Comparison of ENCODE assay signal across 8 cellular contexts in the genomic region with DNA sequence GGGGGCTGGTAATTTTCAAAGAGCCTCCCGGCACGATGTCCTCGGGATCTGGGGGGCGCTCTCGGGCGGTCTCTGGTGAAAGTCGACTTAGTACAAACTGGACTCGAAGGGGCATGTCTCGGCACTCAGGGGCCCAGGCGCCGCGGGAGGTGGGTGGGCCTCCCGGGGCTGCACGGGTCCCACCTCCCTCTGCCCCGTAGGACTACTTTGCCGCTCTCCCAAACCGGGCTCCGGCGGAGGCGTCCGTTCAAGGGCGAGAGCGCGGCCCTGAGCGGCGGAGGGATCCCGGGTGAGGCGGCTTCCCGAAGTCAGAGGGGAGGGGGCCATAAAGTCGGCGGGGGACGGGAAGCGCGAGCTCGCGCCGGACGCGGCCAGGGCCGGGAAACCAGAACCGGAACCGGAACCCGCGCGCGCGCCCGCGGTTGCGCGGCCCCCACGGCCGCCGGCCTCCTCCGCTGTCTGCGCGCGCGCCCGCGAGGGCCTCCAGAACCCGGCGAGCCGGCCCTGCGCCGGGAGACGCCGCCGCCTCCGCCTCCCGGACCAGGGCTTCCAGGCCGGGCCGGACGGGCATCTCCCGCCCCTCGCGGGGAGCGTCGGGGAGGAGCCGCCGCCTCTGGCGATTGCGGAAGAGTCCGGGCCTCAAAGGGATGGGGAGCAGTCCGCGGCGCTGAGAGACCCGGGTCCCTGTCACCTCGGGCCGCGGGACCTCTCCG. TPM values are rescaled to one million over a fixed set of nuclear protein-coding genes. Genes with fewer than 3 reads are reported as not detected.
DNase-seq lines count a peak whose midpoint lies in the region; ATAC-seq and TF ChIP-seq lines count a peak whose summit lies in the region.

A gene with protein sequence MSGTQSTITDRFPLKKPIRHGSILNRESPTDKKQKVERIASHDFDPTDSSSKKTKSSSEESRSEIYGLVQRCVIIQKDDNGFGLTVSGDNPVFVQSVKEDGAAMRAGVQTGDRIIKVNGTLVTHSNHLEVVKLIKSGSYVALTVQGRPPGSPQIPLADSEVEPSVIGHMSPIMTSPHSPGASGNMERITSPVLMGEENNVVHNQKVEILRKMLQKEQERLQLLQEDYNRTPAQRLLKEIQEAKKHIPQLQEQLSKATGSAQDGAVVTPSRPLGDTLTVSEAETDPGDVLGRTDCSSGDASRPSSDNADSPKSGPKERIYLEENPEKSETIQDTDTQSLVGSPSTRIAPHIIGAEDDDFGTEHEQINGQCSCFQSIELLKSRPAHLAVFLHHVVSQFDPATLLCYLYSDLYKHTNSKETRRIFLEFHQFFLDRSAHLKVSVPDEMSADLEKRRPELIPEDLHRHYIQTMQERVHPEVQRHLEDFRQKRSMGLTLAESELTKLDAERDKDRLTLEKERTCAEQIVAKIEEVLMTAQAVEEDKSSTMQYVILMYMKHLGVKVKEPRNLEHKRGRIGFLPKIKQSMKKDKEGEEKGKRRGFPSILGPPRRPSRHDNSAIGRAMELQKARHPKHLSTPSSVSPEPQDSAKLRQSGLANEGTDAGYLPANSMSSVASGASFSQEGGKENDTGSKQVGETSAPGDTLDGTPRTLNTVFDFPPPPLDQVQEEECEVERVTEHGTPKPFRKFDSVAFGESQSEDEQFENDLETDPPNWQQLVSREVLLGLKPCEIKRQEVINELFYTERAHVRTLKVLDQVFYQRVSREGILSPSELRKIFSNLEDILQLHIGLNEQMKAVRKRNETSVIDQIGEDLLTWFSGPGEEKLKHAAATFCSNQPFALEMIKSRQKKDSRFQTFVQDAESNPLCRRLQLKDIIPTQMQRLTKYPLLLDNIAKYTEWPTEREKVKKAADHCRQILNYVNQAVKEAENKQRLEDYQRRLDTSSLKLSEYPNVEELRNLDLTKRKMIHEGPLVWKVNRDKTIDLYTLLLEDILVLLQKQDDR (N-terminal part only) (plus strand): TSS at position 486 of the 713 bp plus-strand sequence. CDS start 831 bp downstream, outside the sequence.

- H3K4me3 ChIP-seq in iPS DF 6.9 (ENCODE audit: low read length) (peak within 1 kb of the TSS; percentile 91), sigmoid colon (peak within 1 kb of the TSS; percentile 58 to 95 (median 90))

- peak within 1 kb of the TSS; percentile 95 to 100 (median 97) for H3K4me3 Mint-ChIP-seq in brain

- TF ChIP-seq CTCF in GM12874 (IDR thresholded peaks at IDR 0.05; ENCODE audit: insufficient read depth, low read depth, low read length) (peak; percentile 56), brain (conservative IDR thresholded peaks at IDR 0.05) (peak; percentile 40 to 63), sigmoid colon (IDR thresholded peaks at IDR 0.05) (peak in 2 of 4 experiments; percentile 6 to 17)

- H3K9me3 Mint-ChIP-seq in brain: no peaks in the 10 kb centered on the region

- peak; percentile 72 for ATAC-seq in HG02763 (IDR thresholded peaks at IDR 0.05; ENCODE audit: unreplicated experiment)

- peak in 1 of 4 donors; percentile 37 for TF ChIP-seq EP300 in sigmoid colon (IDR thresholded peaks at IDR 0.05)

- TF ChIP-seq POLR2A in sigmoid colon (IDR thresholded peaks at IDR 0.05): peak; percentile 37 to 46

- H3K27me3 Mint-ChIP-seq in brain: peaks cover 16% of the 10 kb centered on the region

- H3K27ac Mint-ChIP-seq in brain: peak within 1 kb of the TSS; percentile 32 to 99 (median 98)

- H3K36me3 Mint-ChIP-seq in brain: no peaks in the 10 kb centered on the region

- H3K4me1 Mint-ChIP-seq in brain: peaks cover 66% of the 10 kb centered on the region

- DNase-seq in NCI-H2029 (lab: John Stamatoyannopoulos, UW): peak; percentile 94
- DNase-seq in UCSD-AML1 (lab: John Stamatoyannopoulos, UW; ENCODE audit: unreplicated experiment): peak; percentile 92
- peak; percentile 95 for DNase-seq in iPS DF 6.9 (ENCODE audit: low read depth, low spot score)
- DNase-seq in sigmoid colon: peak; percentile 98
- DNase-seq in HuH-7 (ENCODE audit: low spot score): no peak

- H3K27me3 ChIP-seq in iPS DF 6.9 (ENCODE audit: control insufficient read depth, insufficient read depth, low read length): no peaks in the 10 kb centered on the region
- no peaks in the 10 kb centered on the region for H3K27me3 ChIP-seq in sigmoid colon

- H3K4me1 ChIP-seq in iPS DF 6.9 (ENCODE audit: control insufficient read depth, insufficient read depth, low read length): peaks cover 2% of the 10 kb centered on the region; the same call in 1 of the 2 replicates
- H3K4me1 ChIP-seq in sigmoid colon: peaks cover 0 to 75% (median 56%) of the 10 kb centered on the region in 4 donors

- H3K36me3 ChIP-seq in iPS DF 6.9 (ENCODE audit: control insufficient read depth, insufficient read depth, low read length) (no peaks in the 10 kb centered on the region), sigmoid colon (peaks cover 0 to 2% (median 0%) of the 10 kb centered on the region in 4 donors)

- WGBS in iPS DF 6.9 (ENCODE audit: insufficient coverage, insufficient read length): no CpG with 5 or more reads among the region's 92 CpGs
- 0% methylated on average over 92 of the region's 92 CpGs for WGBS in sigmoid colon, 2 donors

- no peak within 1 kb of the TSS for H3K27ac ChIP-seq in iPS DF 6.9 (ENCODE audit: low read length)
- H3K27ac ChIP-seq in sigmoid colon: peak within 1 kb of the TSS; percentile 93 to 100 (median 99)

- H3K9me3 ChIP-seq in iPS DF 6.9 (ENCODE audit: control insufficient read depth, insufficient read depth, low read length) (no peaks in the 10 kb centered on the region), sigmoid colon (no peaks in the 10 kb centered on the region)

- intact Hi-C loops in sigmoid colon (cut with DNase I): loop anchor here (1.0 to 10.0 kb wide), 3 partner anchors 64 to 349 kb away; no protein-coding TSS in a partner anchor

RNA-seq across cellular contexts. Expression of the gene that starts here (rescaled TPM):
- 26.1 TPM for polyA plus RNA-seq in brain (ENCODE audit: insufficient read depth, low read depth, low replicate concordance)
- total RNA-seq in sigmoid colon: 100 to 1,000 TPM in 2 of 4 donors, 10 to 100 TPM in 2; 80.5 to 129 (median 94.8) TPM
- 10 to 100 TPM; 18.6 to 25.2 (median 22.8) TPM for polyA plus RNA-seq in sigmoid colon
